8 cellular contexts compared by ENCODE assay signal in the genomic region with DNA sequence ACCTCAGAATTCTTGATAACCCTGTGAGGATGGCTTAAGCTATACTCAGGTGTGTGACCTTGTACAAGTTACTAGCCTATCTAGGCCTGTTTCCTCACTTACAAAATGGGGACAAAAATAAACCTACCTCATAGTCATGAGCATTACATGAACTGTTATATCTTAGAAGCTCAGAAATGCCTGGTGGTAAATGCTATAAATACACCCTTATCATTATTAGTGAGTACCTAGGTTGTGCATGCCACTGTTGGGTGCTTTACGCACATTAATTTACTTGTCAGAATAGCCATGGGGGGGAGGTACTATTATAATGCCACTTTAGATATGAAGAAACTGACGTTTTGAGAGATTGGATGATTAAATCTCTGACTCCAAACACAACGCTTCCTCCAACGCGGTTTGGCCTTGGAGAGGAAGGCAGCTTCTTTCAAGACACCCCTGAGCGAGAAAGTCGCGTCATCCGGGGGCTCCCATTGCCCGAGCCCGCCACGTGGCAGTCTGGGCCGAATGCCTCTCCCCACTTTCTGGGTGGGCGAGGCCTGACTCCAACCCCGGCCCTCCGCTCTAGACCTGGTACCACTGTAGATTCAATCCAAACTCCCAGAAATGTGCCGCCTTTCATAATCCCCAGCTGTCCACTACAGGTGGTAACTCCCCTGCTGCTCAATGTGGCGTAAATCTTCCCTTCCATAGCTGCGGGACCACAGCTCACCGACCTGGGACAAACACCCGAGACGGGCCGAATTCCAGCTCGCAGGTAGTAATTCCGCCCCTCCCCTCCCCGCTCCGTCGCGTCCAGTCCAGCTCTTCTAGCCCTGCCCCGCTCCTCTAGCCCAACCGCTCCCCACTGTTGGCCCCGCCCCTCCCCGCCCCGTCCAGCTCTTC. TPM values are rescaled to one million over a fixed set of nuclear protein-coding genes. Genes with fewer than 3 reads are reported as not detected.
A peak's percentile ranks its signal among the peaks of the same experiment; 100 is the strongest.
DNase-seq lines count a peak whose midpoint lies in the region; ATAC-seq and TF ChIP-seq lines count a peak whose summit lies in the region.

No MANE protein-coding gene starts in this region.

- peak; percentile 54 for ATAC-seq in GM21423 (IDR thresholded peaks at IDR 0.05; ENCODE audit: unreplicated experiment)

- no peaks in the 10 kb centered on the region for H3F3A ChIP-seq in DOHH2 (ENCODE audit: control insufficient read depth, insufficient read depth)

- no peaks in the 10 kb centered on the region for H3K9me2 ChIP-seq in DOHH2 (replicated peaks; ENCODE audit: control insufficient read depth, low read length)

- H3K4me2 ChIP-seq in DOHH2 (ENCODE audit: low read length) = peak overlapping the region; percentile 86

- peaks cover 32% of the 10 kb centered on the region for H3K4me1 ChIP-seq in DOHH2 (ENCODE audit: control insufficient read depth, low read length)
- H3K4me1 ChIP-seq in HUES6 (ENCODE audit: control insufficient read depth, insufficient read depth, low read length) = peaks cover 13% of the 10 kb centered on the region; the same call in 1 of the 2 replicates

- H3K36me3 ChIP-seq in DOHH2 (ENCODE audit: control insufficient read depth, low read length) = peaks cover 42% of the 10 kb centered on the region
- H3K36me3 ChIP-seq in HUES6 (ENCODE audit: control insufficient read depth, insufficient read depth, low read length) = peaks cover 31% of the 10 kb centered on the region
- no peaks in the 10 kb centered on the region for H3K36me3 ChIP-seq in kidney epithelial cell (ENCODE audit: control insufficient read depth, insufficient read depth, low read length)

- H3K9ac ChIP-seq in HUES6 (ENCODE audit: low read length) = peak overlapping the region; percentile 71

- peak overlapping the region; percentile 50 for H3K27ac ChIP-seq in DOHH2 (ENCODE audit: low read depth, low read length)
- no peak overlapping the region for H3K27ac ChIP-seq in HUES6 (ENCODE audit: low read depth, low read length)

- DNase-seq in T-helper 2 cell (peak in 4 of 5 experiments; percentile 17 to 77 (median 34)), cardiac fibroblast (ENCODE audit: low read depth in 2 of 2) (peak; percentile 49 to 55), kidney epithelial cell (ENCODE audit: low read depth) (no peak), NCI-H1105 treated with DMSO at 0.1 percent for 48 hours (lab: John Stamatoyannopoulos, UW) (no peak)
- peak; percentile 62 for DNase-seq in stimulated activated CD4-positive, alpha-beta T cell treated with anti-CD3 and anti-CD28 coated beads, Interleukin-4, amount 100 ng/mL, for 1 hour

- H3K27me3 ChIP-seq in DOHH2 (ENCODE audit: control insufficient read depth, low read length) (no peaks in the 10 kb centered on the region), HUES6 (ENCODE audit: control insufficient read depth, insufficient read depth, low read length) (no peaks in the 10 kb centered on the region), kidney epithelial cell (ENCODE audit: control insufficient read depth, insufficient read depth, low read length) (no peaks in the 10 kb centered on the region)

- H3K4me3 ChIP-seq in DOHH2 (ENCODE audit: low read length) (peak overlapping the region; percentile 90), HUES6 (ENCODE audit: low read depth, low read length) (peak overlapping the region; percentile 77), cardiac fibroblast (replicated peaks in 1 of 2; ENCODE audit: low read depth in 2 of 2, low read length in 2 of 2) (peak overlapping the region; percentile 72 to 78), kidney epithelial cell (ENCODE audit: low read depth, low read length) (peak overlapping the region; percentile 61)

- TF ChIP-seq CTCF in DOHH2 (IDR thresholded peaks at IDR 0.05; ENCODE audit: low read depth, low read length, poor library complexity, severe bottlenecking) = no peak
- no peak for TF ChIP-seq CTCF in cardiac fibroblast (IDR thresholded peaks at IDR 0.05; ENCODE audit: low read depth, low read length)
- TF ChIP-seq CTCF in kidney epithelial cell (IDR thresholded peaks at IDR 0.05; ENCODE audit: insufficient read depth, low read length, poor library complexity, severe bottlenecking) = no peak

- H3K79me2 ChIP-seq in DOHH2 (ENCODE audit: control insufficient read depth, low read length) = peaks cover 43% of the 10 kb centered on the region

- 0 out of 2 replicates have a peak, but pooled peaks cover 13% of the 10 kb centered on the region for H4K20me1 ChIP-seq in DOHH2 (ENCODE audit: control insufficient read depth, insufficient read depth, low read depth, low read length)

- no peaks in the 10 kb centered on the region for H3K9me3 ChIP-seq in DOHH2 (ENCODE audit: control insufficient read depth, insufficient read depth, low read length)
- H3K9me3 ChIP-seq in HUES6 (ENCODE audit: control insufficient read depth, insufficient read depth, low read depth, low read length) = no peaks in the 10 kb centered on the region

RNA-seq across cellular contexts. Expression of a gene that starts 0.8 kb away (rescaled TPM):
- total RNA-seq in kidney epithelial cell = 2.9 and 6.1 TPM in 2 replicates

RNA-seq across cellular contexts. Expression of a gene that starts 43.7 kb away (rescaled TPM):
- 1.6 and 1.7 TPM in 2 replicates for total RNA-seq in kidney epithelial cell

RNA-seq across cellular contexts. Expression of a gene that starts 48.6 kb away (rescaled TPM):
- total RNA-seq in kidney epithelial cell = 96.9 and 103 TPM in 2 replicates

RNA-seq across cellular contexts. Expression of a gene that starts 56.6 kb away (rescaled TPM):
- 102 and 132 TPM in 2 replicates for total RNA-seq in kidney epithelial cell

RNA-seq across cellular contexts. Expression of a gene that starts 56.7 kb away (rescaled TPM):
- total RNA-seq in kidney epithelial cell = 435 and 575 TPM in 2 replicates

Comparison
In these comparisons a context has a peak if more than half of its experiments do, and no peak if none do; other contexts are left out.
1. DNase-seq: peak in T-helper 2 cell (4 of 5), cardiac fibroblast (2 of 2) and stimulated activated CD4-positive, alpha-beta T cell treated with anti-CD3 and anti-CD28 coated beads, Interleukin-4, amount 100 ng/mL, for 1 hour (single experiment); none in kidney epithelial cell (single experiment) and NCI-H1105 treated with DMSO at 0.1 percent for 48 hours (single experiment).
2. Peak in every context shown above with its lines, with median percentiles within 50 percentile points of each other: H3K4me3 ChIP-seq.